1 cellular context compared by ENCODE assay signal in genomic region chr6:35742842-35743241, GRCh38.
TF ChIP-seq lines count a peak whose summit lies in the region.

No MANE protein-coding gene starts in this region.

TF ChIP-seq in HepG2, 621 proteins besides CTCF, POLR2A, EP300 and RAD21 (continued from another document and continues in another):
- TF ChIP-seq ZNF609 (CRISPR knock-in tag; IDR thresholded peaks at IDR 0.05; ENCODE audit: borderline replicate concordance) (no peak; the same call in 1 of the 2 replicates), ZNF33B (CRISPR knock-in tag; IDR thresholded peaks at IDR 0.05) (no peak), MXD3 (CRISPR knock-in tag; IDR thresholded peaks at IDR 0.05) (no peak), CEBPG (CRISPR knock-in tag; IDR thresholded peaks at IDR 0.05) (no peak), MTF2 (CRISPR knock-in tag; IDR thresholded peaks at IDR 0.05; ENCODE audit: borderline replicate concordance) (no peak), ZSCAN12 (CRISPR knock-in tag; IDR thresholded peaks at IDR 0.05) (no peak), TAF1 (CRISPR knock-in tag; IDR thresholded peaks at IDR 0.05) (no peak), ZBTB4 (CRISPR knock-in tag; IDR thresholded peaks at IDR 0.05; ENCODE audit: borderline replicate concordance) (no peak), ZNF296 (CRISPR knock-in tag; conservative IDR thresholded peaks at IDR 0.05) (no peak), NRL (CRISPR knock-in tag; IDR thresholded peaks at IDR 0.05; ENCODE audit: borderline replicate concordance) (no peak), TCF7 (IDR thresholded peaks at IDR 0.05; ENCODE audit: low read depth) (no peak), PLSCR1 (CRISPR knock-in tag; IDR thresholded peaks at IDR 0.05; ENCODE audit: borderline replicate concordance) (no peak), NFYB (CRISPR knock-in tag; IDR thresholded peaks at IDR 0.05) (no peak), ZNF672 (CRISPR knock-in tag; IDR thresholded peaks at IDR 0.05) (no peak), ASH2L (IDR thresholded peaks at IDR 0.05; ENCODE audit: insufficient read length, low read depth, low read length) (no peak), ZNF230 (CRISPR knock-in tag; IDR thresholded peaks at IDR 0.05) (no peak), KLF13 (CRISPR knock-in tag; IDR thresholded peaks at IDR 0.05) (no peak), ZMAT5 (CRISPR knock-in tag; IDR thresholded peaks at IDR 0.05; ENCODE audit: borderline replicate concordance, low read depth) (no peak), DRAP1 (CRISPR knock-in tag; IDR thresholded peaks at IDR 0.05) (no peak), ZNF574 (CRISPR knock-in tag; IDR thresholded peaks at IDR 0.05) (peak; percentile 38; the same call in 1 of the 2 replicates), ZFP37 (CRISPR knock-in tag; IDR thresholded peaks at IDR 0.05; ENCODE audit: borderline replicate concordance) (0 out of 2 replicates have a peak, but pooled peaks have one; percentile 20), ZNF253 (CRISPR knock-in tag; IDR thresholded peaks at IDR 0.05; ENCODE audit: borderline replicate concordance) (no peak), ZNF773 (CRISPR knock-in tag; IDR thresholded peaks at IDR 0.05; ENCODE audit: borderline replicate concordance) (no peak), MAF1 (CRISPR knock-in tag; IDR thresholded peaks at IDR 0.05; ENCODE audit: borderline replicate concordance) (no peak), GABPB1 (CRISPR knock-in tag; IDR thresholded peaks at IDR 0.05) (no peak), ZNF614 (CRISPR knock-in tag; IDR thresholded peaks at IDR 0.05; ENCODE audit: borderline replicate concordance) (no peak), HMG20A (CRISPR knock-in tag; IDR thresholded peaks at IDR 0.05; ENCODE audit: borderline replicate concordance) (no peak), ZNF784 (CRISPR knock-in tag; IDR thresholded peaks at IDR 0.05; ENCODE audit: borderline replicate concordance) (no peak), TRIM24 (CRISPR knock-in tag; IDR thresholded peaks at IDR 0.05) (no peak), ZUFSP (CRISPR knock-in tag; IDR thresholded peaks at IDR 0.05; ENCODE audit: borderline replicate concordance) (no peak), RAD51 (IDR thresholded peaks at IDR 0.05; ENCODE audit: borderline replicate concordance) (no peak), ZNF883 (CRISPR knock-in tag; IDR thresholded peaks at IDR 0.05; ENCODE audit: not compliant biosample characterization) (peak; percentile 81), FOXM1 (CRISPR knock-in tag; IDR thresholded peaks at IDR 0.05) (no peak), BCL3 (CRISPR knock-in tag; IDR thresholded peaks at IDR 0.05) (0 out of 2 replicates have a peak, but pooled peaks have one; percentile 59), ZNF660 (CRISPR knock-in tag; IDR thresholded peaks at IDR 0.05; ENCODE audit: borderline replicate concordance, low read depth) (no peak), HNRNPK (IDR thresholded peaks at IDR 0.05; ENCODE audit: low read depth, low read length, poor library complexity, severe bottlenecking) (no peak), SNAI1 (CRISPR knock-in tag; IDR thresholded peaks at IDR 0.05; ENCODE audit: borderline replicate concordance) (no peak), ATM (IDR thresholded peaks at IDR 0.05; ENCODE audit: borderline replicate concordance) (no peak), ZHX1 (CRISPR knock-in tag; IDR thresholded peaks at IDR 0.05; ENCODE audit: low read depth) (no peak), ZNF768 (CRISPR knock-in tag; IDR thresholded peaks at IDR 0.05) (no peak), ZNF24 (IDR thresholded peaks at IDR 0.05) (no peak), THAP8 (CRISPR knock-in tag; IDR thresholded peaks at IDR 0.05; ENCODE audit: borderline replicate concordance) (no peak)
